ENCODE assay signal across 8 cellular contexts in the genomic region with DNA sequence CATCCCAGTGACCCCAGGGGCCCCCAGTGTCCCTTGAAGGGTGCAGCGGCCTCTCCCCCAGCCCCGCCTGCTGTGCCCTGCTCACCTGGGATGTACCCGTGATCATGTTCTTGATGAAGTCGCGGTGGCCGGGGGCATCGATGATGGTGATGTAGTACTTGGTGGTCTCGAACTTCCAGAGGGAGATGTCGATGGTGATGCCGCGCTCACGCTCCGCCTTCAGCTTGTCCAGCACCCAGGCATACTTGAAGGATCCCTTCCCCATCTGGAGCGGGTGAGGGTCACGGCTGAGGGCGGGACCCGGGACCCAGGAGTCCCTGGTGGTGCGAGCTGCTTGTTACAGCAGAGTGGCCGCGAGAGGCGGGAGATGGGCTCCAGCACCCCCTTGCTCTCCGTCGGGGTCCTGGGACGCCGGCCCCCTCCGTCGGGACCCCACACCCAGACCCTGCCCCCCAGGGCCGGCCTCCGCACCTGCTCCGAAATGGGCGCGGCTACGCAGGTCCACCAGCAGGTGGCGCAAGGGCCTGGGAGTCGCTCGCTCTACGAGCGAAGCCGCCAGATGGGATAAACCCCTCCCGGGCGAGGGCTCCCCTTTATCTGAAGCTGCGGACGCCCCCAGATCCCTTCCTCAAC. TPM values are rescaled to one million over a fixed set of nuclear protein-coding genes. Genes with fewer than 3 reads are reported as not detected.
DNase-seq lines count a peak whose midpoint lies in the region; ATAC-seq, FAIRE-seq and TF ChIP-seq lines count a peak whose summit lies in the region.

No MANE protein-coding gene starts in this region.

- no peaks in the 10 kb centered on the region for H3K36me3 ChIP-seq in pancreas
- no peaks in the 10 kb centered on the region for H3K36me3 ChIP-seq in tibial nerve

- TF ChIP-seq POLR2A in tibial nerve (IDR thresholded peaks at IDR 0.05) = no peak

- H3K27ac ChIP-seq in foreskin keratinocyte = no peak overlapping the region
- H3K27ac ChIP-seq in pancreas = no peak overlapping the region
- H3K27ac ChIP-seq in tibial nerve = no peak overlapping the region

- H3K4me3 ChIP-seq in pancreas (peak overlapping the region in 2 of 4 donors; percentile 29 to 39), tibial nerve (peak overlapping the region in 3 of 4 donors; percentile 14 to 36 (median 19))

- intact Hi-C loops in pancreas (cut with DNase I) = no loop called here

- peak; percentile 41 for ATAC-seq in foreskin keratinocyte
- peak; percentile 69 to 80 (median 74) for ATAC-seq in pancreas
- ATAC-seq in GM18519 (IDR thresholded peaks at IDR 0.05; ENCODE audit: low FRiP score, unreplicated experiment) = no peak

- TF ChIP-seq CTCF in foreskin keratinocyte (conservative IDR thresholded peaks at IDR 0.05) = peak; percentile 86
- peak; percentile 92 to 98 (median 94) for TF ChIP-seq CTCF in pancreas (IDR thresholded peaks at IDR 0.05)
- TF ChIP-seq CTCF in tibial nerve (IDR thresholded peaks at IDR 0.05) = peak; percentile 89 to 94 (median 92)

- WGBS in pancreas, 2 donors = 18 to 21% methylated on average over 37 to 43 of the region's 43 CpGs
- WGBS in tibial nerve, 2 donors = 24 to 44% methylated on average over 26 to 43 of the region's 43 CpGs

- H3K4me1 ChIP-seq in foreskin keratinocyte (no peaks in the 10 kb centered on the region), pancreas (peaks cover 0 to 3% (median 0%) of the 10 kb centered on the region in 3 donors), tibial nerve (peaks cover 0 to 25% (median 7%) of the 10 kb centered on the region in 4 donors)

- H3K27me3 ChIP-seq in foreskin keratinocyte = peaks cover 47% of the 10 kb centered on the region
- no peaks in the 10 kb centered on the region for H3K27me3 ChIP-seq in pancreas
- peaks cover 0 to 68% of the 10 kb centered on the region in 2 donors for H3K27me3 ChIP-seq in tibial nerve

- peak; percentile 44 for DNase-seq in NK-92 treated with Interleukin-12 subunit alpha and Interleukin-12 subunit beta, amount 100 ng/mL, for 24 hours (lab: John Stamatoyannopoulos, UW)
- DNase-seq in NK-92 (lab: John Stamatoyannopoulos, UW; ENCODE audit: unreplicated experiment) = no peak
- peak; percentile 76 for DNase-seq in RPMI8226
- peak; percentile 31 for DNase-seq in activated gamma-delta T cell (lab: John Stamatoyannopoulos, UW)
- peak in 1 of 2 donors; percentile 12 for DNase-seq in foreskin keratinocyte
- peak; percentile 51 to 93 (median 78) for DNase-seq in pancreas
- DNase-seq in tibial nerve (ENCODE audit: low spot score in 2 of 2) = peak; percentile 36 to 65

- no peak for TF ChIP-seq EP300 in tibial nerve (IDR thresholded peaks at IDR 0.05)

- no peak for FAIRE-seq in pancreas (lab: Jason Lieb, UNC)

- H3K9me3 ChIP-seq in pancreas = no peaks in the 10 kb centered on the region
- no peaks in the 10 kb centered on the region for H3K9me3 ChIP-seq in tibial nerve

RNA-seq across cellular contexts. Expression of gene EEF1A2, which starts 3.0 kb away (rescaled TPM):
- total RNA-seq in foreskin keratinocyte (0.04 TPM in 1 of 2 replicates, not detected in the other), pancreas (10 to 100 TPM in 4 of 6 donors, 1 to 10 TPM in 2; 5.0 to 22.9 (median 15.4) TPM), tibial nerve (not detected)
- polyA plus RNA-seq in foreskin keratinocyte (0.08 and 0.09 TPM in 2 replicates), pancreas (10 to 100 TPM; 28.2 to 86.9 TPM)

RNA-seq across cellular contexts. Expression of gene KCNQ2, which starts 23.4 kb away (rescaled TPM):
- not detected in 2 replicates for total RNA-seq in foreskin keratinocyte
- polyA plus RNA-seq in foreskin keratinocyte = not detected in 2 replicates
- total RNA-seq in pancreas = 1 to 10 TPM in 4 of 6 donors, under 1 TPM in 2; 0.54 to 2.1 (median 1.4) TPM
- 10 to 100 TPM in 1 of 2 donors, 1 to 10 TPM in 1; 5.8 to 12.5 TPM for polyA plus RNA-seq in pancreas
- not detected for total RNA-seq in tibial nerve

RNA-seq across cellular contexts. Expression of gene PPDPF, which starts 24.7 kb away (rescaled TPM):
- total RNA-seq in foreskin keratinocyte = 181 and 190 TPM in 2 replicates
- polyA plus RNA-seq in foreskin keratinocyte = 575 and 701 TPM in 2 replicates
- total RNA-seq in pancreas = 100 to 1,000 TPM in 4 of 6 donors, 10 to 100 TPM in 2; 77.7 to 194 (median 134) TPM
- 100 to 1,000 TPM; 205 to 224 TPM for polyA plus RNA-seq in pancreas
- total RNA-seq in tibial nerve = 100 to 1,000 TPM in 3 of 4 donors, 10 to 100 TPM in 1; 59.0 to 165 (median 119) TPM

RNA-seq across cellular contexts. Expression of gene PTK6, which starts 41.3 kb away (rescaled TPM):
- total RNA-seq in foreskin keratinocyte (15.7 and 21.8 TPM in 2 replicates), pancreas (1 to 10 TPM in 3 of 6 donors, under 1 TPM in 3; 0.61 to 4.5 (median 1.2) TPM), tibial nerve (under 1 TPM in 2 of 4 donors, not detected in 2; 0.21 to 0.90 TPM)
- polyA plus RNA-seq in foreskin keratinocyte (15.2 and 22.0 TPM in 2 replicates), pancreas (1 to 10 TPM in 1 of 2 donors, under 1 TPM in 1; 0.91 to 2.6 TPM)

RNA-seq across cellular contexts. Expression of gene SRMS, which starts 51.7 kb away (rescaled TPM):
- 0.11 and 0.17 TPM in 2 replicates for total RNA-seq in foreskin keratinocyte
- 0.04 and 0.09 TPM in 2 replicates for polyA plus RNA-seq in foreskin keratinocyte
- not detected for total RNA-seq in pancreas
- not detected for polyA plus RNA-seq in pancreas
- not detected for total RNA-seq in tibial nerve
